8 cellular contexts compared by ENCODE assay signal in the genomic region with DNA sequence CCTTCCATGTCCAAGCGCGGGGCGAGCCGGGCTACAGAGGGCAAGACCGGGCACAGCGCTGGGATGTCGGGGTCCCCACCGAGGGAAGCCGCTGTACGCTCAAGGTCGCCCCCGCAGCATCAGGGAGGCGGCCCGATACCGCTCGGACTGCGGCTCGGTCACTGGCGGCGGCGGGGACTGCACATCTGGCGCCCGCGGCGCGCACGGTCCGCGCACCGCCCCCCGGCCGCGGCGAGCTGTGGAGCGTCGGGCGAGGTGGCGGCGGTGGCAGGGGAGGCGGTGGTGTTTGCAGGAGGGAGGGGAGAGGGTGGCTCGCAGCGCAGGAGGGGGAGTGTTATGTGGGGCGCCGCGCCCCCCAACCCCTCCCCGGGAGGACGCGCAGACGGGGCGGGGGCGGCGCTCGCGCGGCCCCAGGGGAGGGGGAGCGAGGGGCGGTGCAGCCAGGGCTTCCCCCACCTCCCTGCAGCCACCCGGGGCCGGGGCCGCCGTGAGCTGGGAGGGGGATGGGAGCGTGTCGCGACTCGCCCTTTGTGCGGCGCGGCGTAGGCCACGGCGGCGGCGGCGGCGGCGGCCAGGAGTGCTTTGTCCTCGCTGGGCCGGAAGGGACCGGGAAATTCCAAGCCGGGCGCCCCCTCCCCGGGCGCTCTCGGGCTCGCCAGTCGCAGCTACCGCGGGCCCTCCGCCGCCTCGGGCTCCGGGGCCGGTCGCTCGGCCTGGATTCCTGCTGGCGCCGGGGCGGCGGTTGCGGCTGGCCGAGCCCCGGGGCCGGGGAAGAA. TPM values are rescaled to one million over a fixed set of nuclear protein-coding genes. Genes with fewer than 3 reads are reported as not detected.
DNase-seq lines count a peak whose midpoint lies in the region; ATAC-seq and TF ChIP-seq lines count a peak whose summit lies in the region.

Gene NUAK1 (minus strand): TSS at position 309 of the 776 bp plus-strand sequence. CDS start 301 bp downstream, at position 8.

- no peaks in the 10 kb centered on the region for H3K9me3 ChIP-seq in OCI-LY3 (ENCODE audit: insufficient read depth, low read length)

- H3K27ac ChIP-seq in OCI-LY3 (ENCODE audit: low read length), result no peak within 1 kb of the TSS

- H2AFZ ChIP-seq in OCI-LY3 (ENCODE audit: low read depth, low read length), result no peak within 1 kb of the TSS

- no peaks in the 10 kb centered on the region for H3K79me2 ChIP-seq in OCI-LY3 (ENCODE audit: low read length)

- H3K4me3 ChIP-seq in AG09309 (ENCODE audit: control insufficient read depth, low read depth, low read length) (peak within 1 kb of the TSS; percentile 91), OCI-LY3 (ENCODE audit: low read length) (peak within 1 kb of the TSS; percentile 69), cardiac fibroblast (replicated peaks in 1 of 2; ENCODE audit: low read depth in 2 of 2, low read length in 2 of 2) (peak within 1 kb of the TSS; percentile 65 to 79)

- H3K4me2 ChIP-seq in OCI-LY3 (ENCODE audit: low read length), result peak within 1 kb of the TSS; percentile 47

- no peak for DNase-seq in AG09309 (ENCODE audit: low read depth)
- DNase-seq in cardiac fibroblast (ENCODE audit: low read depth in 2 of 2), result peak; percentile 61 to 69
- peak; percentile 78 for DNase-seq in iPS-NIHi11 (ENCODE audit: low spot score)
- peak; percentile 84 for DNase-seq in sciatic nerve (ENCODE audit: low spot score)
- DNase-seq in SIG-M5 treated with dmso at 0.1 percent for 504 hours (lab: John Stamatoyannopoulos, UW; ENCODE audit: unreplicated experiment), result no peak

- H3K27me3 ChIP-seq in OCI-LY3 (ENCODE audit: low read depth, low read length), result no peaks in the 10 kb centered on the region

- no peaks in the 10 kb centered on the region for H3K36me3 ChIP-seq in OCI-LY3 (replicated peaks; ENCODE audit: low read depth, low read length)

- TF ChIP-seq CTCF in AG09309 (IDR thresholded peaks at IDR 0.05; ENCODE audit: control insufficient read depth, insufficient read depth, low read depth, low read length, missing control alignments), result no peak
- no peak for TF ChIP-seq CTCF in OCI-LY3 (IDR thresholded peaks at IDR 0.05; ENCODE audit: low read depth, low read length)
- no peak for TF ChIP-seq CTCF in cardiac fibroblast (IDR thresholded peaks at IDR 0.05; ENCODE audit: low read depth, low read length)

- H3K4me1 ChIP-seq in OCI-LY3 (ENCODE audit: low read length), result peaks cover 27% of the 10 kb centered on the region

- H4K20me1 ChIP-seq in OCI-LY3 (ENCODE audit: insufficient read depth, low read length), result no peaks in the 10 kb centered on the region

- ATAC-seq in GM18502 (IDR thresholded peaks at IDR 0.05; ENCODE audit: poor library complexity, unreplicated experiment), result peak; percentile 32
- ATAC-seq in sciatic nerve, result peak; percentile 67
- ATAC-seq in GM19452 (IDR thresholded peaks at IDR 0.05; ENCODE audit: unreplicated experiment), result no peak

- peak within 1 kb of the TSS; percentile 49 for H3K9ac ChIP-seq in OCI-LY3 (ENCODE audit: low read length)

- intact Hi-C loops in sciatic nerve (cut with DNase I), result loop anchor here (5.0 to 10.0 kb wide), 2 partner anchors 432 to 714 kb away; no protein-coding TSS in a partner anchor

RNA-seq across cellular contexts. Expression of gene NUAK1, which starts in this region (rescaled TPM):
- 38.6 TPM for total RNA-seq in sciatic nerve

Comparison
In these comparisons a context has a peak if more than half of its experiments do, and no peak if none do; other contexts are left out.
1. DNase-seq: peak in cardiac fibroblast (2 of 2), iPS-NIHi11 (single experiment) and sciatic nerve (single experiment); none in AG09309 (single experiment) and SIG-M5 treated with dmso at 0.1 percent for 504 hours (single experiment).
2. Peak in every context shown above with its lines, with median percentiles within 50 percentile points of each other: H3K4me3 ChIP-seq.